ENCODE assay signal across 8 cellular contexts in the genomic region with DNA sequence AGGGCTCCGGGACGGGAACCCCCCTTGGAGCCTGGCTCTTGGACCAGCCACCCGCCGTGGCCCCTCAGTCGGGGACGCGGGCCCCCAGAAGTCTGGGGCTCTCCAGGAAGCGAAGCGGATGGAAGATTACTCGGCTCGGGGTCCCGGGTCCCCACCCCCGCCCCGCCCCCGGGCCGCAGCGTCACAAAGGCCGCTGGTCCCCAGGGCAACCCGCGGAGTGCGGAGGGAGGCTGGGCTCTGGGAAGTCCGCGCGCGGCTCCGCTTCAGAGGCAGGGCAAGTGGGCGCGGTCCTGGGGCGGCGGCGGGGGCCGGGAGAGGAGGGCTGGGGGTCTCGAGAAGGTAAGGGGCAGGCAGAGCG. TPM values are rescaled to one million over a fixed set of nuclear protein-coding genes. Genes with fewer than 3 reads are reported as not detected.
DNase-seq lines count a peak whose midpoint lies in the region; ATAC-seq and TF ChIP-seq lines count a peak whose summit lies in the region.

A gene with protein sequence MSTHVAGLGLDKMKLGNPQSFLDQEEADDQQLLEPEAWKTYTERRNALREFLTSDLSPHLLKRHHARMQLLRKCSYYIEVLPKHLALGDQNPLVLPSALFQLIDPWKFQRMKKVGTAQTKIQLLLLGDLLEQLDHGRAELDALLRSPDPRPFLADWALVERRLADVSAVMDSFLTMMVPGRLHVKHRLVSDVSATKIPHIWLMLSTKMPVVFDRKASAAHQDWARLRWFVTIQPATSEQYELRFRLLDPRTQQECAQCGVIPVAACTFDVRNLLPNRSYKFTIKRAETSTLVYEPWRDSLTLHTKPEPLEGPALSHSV (plus strand): TSS at position 227 of the 358 bp plus-strand sequence. CDS start 1,505 bp downstream, outside the sequence.

- peak in 2 of 5 donors; percentile 38 to 68 for DNase-seq in CD4-positive, alpha-beta memory T cell
- peak; percentile 28 for DNase-seq in PC-3
- no peak for DNase-seq in brain microvascular endothelial cell
- DNase-seq in left lung = no peak
- no peak for DNase-seq in stimulated activated naive CD8-positive, alpha-beta T cell treated with anti-CD3 and anti-CD28 coated beads, Interleukin-15, amount 100 ng/mL, for 72 hours
- DNase-seq in KBM-7 = no peak
- DNase-seq in COLO668 (lab: John Stamatoyannopoulos, UW; ENCODE audit: unreplicated experiment) = no peak

- no peaks in the 10 kb centered on the region for H3K9me3 ChIP-seq in CD4-positive, alpha-beta memory T cell (ENCODE audit: control insufficient read depth in 1 of 2, low read length in 2 of 2)
- H3K9me3 ChIP-seq in PC-3 (ENCODE audit: low read length) (no peaks in the 10 kb centered on the region), left lung (no peaks in the 10 kb centered on the region)

- no TSS peak for BruUV-seq in PC-3 (replicated peaks; lab: Mats Ljungman, UMichigan)

- H3K4me3 ChIP-seq in CD4-positive, alpha-beta memory T cell (ENCODE audit: low read length in 2 of 2) = peak within 1 kb of the TSS; percentile 23 to 66
- H3K4me3 ChIP-seq in PC-3 (ENCODE audit: low read length) (peak within 1 kb of the TSS; percentile 89), brain microvascular endothelial cell (ENCODE audit: low read depth, low read length) (peak within 1 kb of the TSS; percentile 49), left lung (peak within 1 kb of the TSS; percentile 50 to 59)

- peak within 1 kb of the TSS; percentile 69 for H3K27ac ChIP-seq in CD4-positive, alpha-beta memory T cell (ENCODE audit: low read depth, low read length)
- no peak within 1 kb of the TSS for H3K27ac ChIP-seq in PC-3 (ENCODE audit: low read length)
- H3K27ac ChIP-seq in brain microvascular endothelial cell = no peak within 1 kb of the TSS
- H3K27ac ChIP-seq in left lung = peak within 1 kb of the TSS in 1 of 2 donors; percentile 23

- H3K4me2 ChIP-seq in PC-3 (ENCODE audit: low read length) = peak within 1 kb of the TSS; percentile 100

- peak within 1 kb of the TSS; percentile 93 to 98 (median 97) for H3K27ac Mint-ChIP-seq in CD4-positive, alpha-beta memory T cell
- peak within 1 kb of the TSS in 1 of 2 donors; percentile 59 for H3K27ac Mint-ChIP-seq in stimulated activated naive CD8-positive, alpha-beta T cell treated with anti-CD3 and anti-CD28 coated beads, Interleukin-15, amount 100 ng/mL, for 72 hours

- peak within 1 kb of the TSS; percentile 70 to 92 (median 78) for H3K4me3 Mint-ChIP-seq in CD4-positive, alpha-beta memory T cell
- peak within 1 kb of the TSS; percentile 60 to 85 for H3K4me3 Mint-ChIP-seq in stimulated activated naive CD8-positive, alpha-beta T cell treated with anti-CD3 and anti-CD28 coated beads, Interleukin-15, amount 100 ng/mL, for 72 hours

- H3K36me3 ChIP-seq in CD4-positive, alpha-beta memory T cell (ENCODE audit: insufficient read depth, low read length) = no peaks in the 10 kb centered on the region
- H3K36me3 ChIP-seq in PC-3 (ENCODE audit: low read depth, low read length) (no peaks in the 10 kb centered on the region), brain microvascular endothelial cell (replicated peaks) (no peaks in the 10 kb centered on the region), left lung (peaks cover 0 to 17% of the 10 kb centered on the region in 2 donors)

- CTCF ChIA-PET in CD4-positive, alpha-beta memory T cell (lab: Charles Lee; ENCODE audit: partially characterized antibody) = no interaction called here
- CTCF ChIA-PET in PC-3 (lab: Charles Lee) = no interaction called here

- POLR2A ChIA-PET in CD4-positive, alpha-beta memory T cell (lab: Charles Lee; ENCODE audit: partially characterized antibody) = interaction anchor here (1.4 to 3.1 kb wide), 8 partner anchors 14 to 183 kb away, joined by 5 to 19 read pairs (median 8); partner anchors contain the start of genes HELZ2, LIME1 and PPDPF
- POLR2A ChIA-PET in PC-3 (lab: Charles Lee; ENCODE audit: unreplicated experiment) = no interaction called here

- intact Hi-C loops in CD4-positive, alpha-beta memory T cell (cut with micrococcal nuclease) = loop anchor here (1.0 to 5.0 kb wide), 6 partner anchors 13 to 104 kb away; partner anchors contain the start of genes GMEB2, HELZ2, PTK6 and RTEL1
- intact Hi-C loops in PC-3 (cut with micrococcal nuclease) (no loop called here), left lung (cut with DNase I) (no loop called here)

- H3K9ac ChIP-seq in PC-3 (ENCODE audit: low read length) = peak within 1 kb of the TSS; percentile 67

- peaks cover 5 to 27% (median 14%) of the 10 kb centered on the region in 4 donors for H3K4me1 Mint-ChIP-seq in CD4-positive, alpha-beta memory T cell
- H3K4me1 Mint-ChIP-seq in stimulated activated naive CD8-positive, alpha-beta T cell treated with anti-CD3 and anti-CD28 coated beads, Interleukin-15, amount 100 ng/mL, for 72 hours = peaks cover 41% of the 10 kb centered on the region

- no peaks in the 10 kb centered on the region for H3K9me3 Mint-ChIP-seq in CD4-positive, alpha-beta memory T cell
- no peaks in the 10 kb centered on the region for H3K9me3 Mint-ChIP-seq in stimulated activated naive CD8-positive, alpha-beta T cell treated with anti-CD3 and anti-CD28 coated beads, Interleukin-15, amount 100 ng/mL, for 72 hours

- H3K9me2 ChIP-seq in PC-3 (replicated peaks; ENCODE audit: low read length) = no peaks in the 10 kb centered on the region

- TF ChIP-seq CTCF in PC-3 (conservative IDR thresholded peaks at IDR 0.05; ENCODE audit: low read depth, low read length) = no peak
- TF ChIP-seq CTCF in brain microvascular endothelial cell (IDR thresholded peaks at IDR 0.05; ENCODE audit: low read depth, low read length, missing control alignments) = no peak
- no peak for TF ChIP-seq CTCF in left lung (IDR thresholded peaks at IDR 0.05)

- peak; percentile 19 for ATAC-seq in GM21723 (IDR thresholded peaks at IDR 0.05; ENCODE audit: unreplicated experiment)
- peak; percentile 53 for ATAC-seq in PC-3
- peak; percentile 67 for ATAC-seq in left lung
- peak; percentile 36 for ATAC-seq in stimulated activated naive CD8-positive, alpha-beta T cell treated with anti-CD3 and anti-CD28 coated beads, Interleukin-15, amount 100 ng/mL, for 72 hours

- H3K36me3 Mint-ChIP-seq in CD4-positive, alpha-beta memory T cell = no peaks in the 10 kb centered on the region

- peak within 1 kb of the TSS; percentile 99 for H2AFZ ChIP-seq in PC-3 (ENCODE audit: low read length)

- no peaks in the 10 kb centered on the region for H3K79me2 ChIP-seq in PC-3 (ENCODE audit: low read length)

- peaks cover 0 to 6% of the 10 kb centered on the region in 2 donors for H3K27me3 Mint-ChIP-seq in CD4-positive, alpha-beta memory T cell
- H3K27me3 Mint-ChIP-seq in stimulated activated naive CD8-positive, alpha-beta T cell treated with anti-CD3 and anti-CD28 coated beads, Interleukin-15, amount 100 ng/mL, for 72 hours = peaks cover 24% of the 10 kb centered on the region

- H3K4me1 ChIP-seq in CD4-positive, alpha-beta memory T cell (ENCODE audit: insufficient read depth, low read length) = peaks cover 22% of the 10 kb centered on the region
- H3K4me1 ChIP-seq in PC-3 (ENCODE audit: insufficient read depth, low read length) = peaks cover 7% of the 10 kb centered on the region
- peaks cover 0 to 12% of the 10 kb centered on the region in 2 donors for H3K4me1 ChIP-seq in left lung

- H4K20me1 ChIP-seq in PC-3 (ENCODE audit: low read length) = no peaks in the 10 kb centered on the region

- no peaks in the 10 kb centered on the region for H3F3A ChIP-seq in PC-3 (ENCODE audit: low read length, unreplicated experiment)

- in situ Hi-C loops in brain microvascular endothelial cell (cut with HindIII; ENCODE audit: low pct_ligation_motif_present, low sequenced_read_pairs) = no loop called here
- in situ Hi-C loops in KBM-7 (cut with MboI; ENCODE audit: low pct_unique_long_range_greater_than_20kb, low sequenced_read_pairs) = no loop called here

- H3K27me3 ChIP-seq in CD4-positive, alpha-beta memory T cell (ENCODE audit: insufficient read depth, low read length) = no peaks in the 10 kb centered on the region
- H3K27me3 ChIP-seq in PC-3 (ENCODE audit: low read length) (no peaks in the 10 kb centered on the region), brain microvascular endothelial cell (replicated peaks) (peaks cover 3% of the 10 kb centered on the region), left lung (peaks cover under 1 to 67% of the 10 kb centered on the region in 2 donors)

RNA-seq across cellular contexts. Expression of the gene that starts here (rescaled TPM):
- total RNA-seq in CD4-positive, alpha-beta memory T cell = 1 to 10 TPM in 1 of 2 experiments, under 1 TPM in 1; 0.38 to 1.2 TPM
- polyA plus RNA-seq in CD4-positive, alpha-beta memory T cell = 1 to 10 TPM in 1 of 2 donors, under 1 TPM in 1; 0.41 to 1.5 TPM
- total RNA-seq in PC-3 (2014; rRNA removed) = 0.40 and 1.8 TPM in 2 replicates
- total RNA-seq in left lung = under 1 TPM; 0.23 to 0.60 TPM

Comparison
In these comparisons a context has a peak if more than half of its experiments do, and no peak if none do; other contexts are left out.
1. Peak in ATAC-seq and H3K4me3 ChIP-seq in left lung; RNA of the gene not detected or under 1 TPM.